19 cellular contexts compared by ENCODE assay signal in genomic region chr1:191851799-191852595, GRCh38.
DNase-seq lines count a peak whose midpoint lies in the region; ATAC-seq and TF ChIP-seq lines count a peak whose summit lies in the region.
"Had no signal": no experiment of that assay in that cellular context is flagged by ENCODE, and none has a peak within 500 bp of the region (broad histone marks: within the 10 kb centered on the region; RNA-seq: fewer than 3 reads in every experiment).

No MANE protein-coding gene starts in this region.

- no peaks in the 10 kb centered on the region for H3K27me3 Mint-ChIP-seq in naive thymus-derived CD4-positive, alpha-beta T cell
- H3K27me3 Mint-ChIP-seq: IgD-negative memory B cell had no signal

- H3K4me3 Mint-ChIP-seq in naive thymus-derived CD4-positive, alpha-beta T cell: no peak overlapping the region
- H3K4me3 Mint-ChIP-seq: IgD-negative memory B cell had no signal

- no peaks in the 10 kb centered on the region for H3K9me3 ChIP-seq in naive thymus-derived CD4-positive, alpha-beta T cell (ENCODE audit: control insufficient read depth in 2 of 3, low read length in 3 of 3)
- H3K9me3 ChIP-seq: BLaER1 treated with 17β-estradiol and CSF1 and Interleukin-3, amounts not matched to agents 10 nM and 100 nM; transverse colon had no signal

- H3K27ac ChIP-seq in naive thymus-derived CD4-positive, alpha-beta T cell (ENCODE audit: low read depth, low read length): no peak overlapping the region
- H3K27ac ChIP-seq: BLaER1 treated with 17β-estradiol and CSF1 and Interleukin-3, amounts not matched to agents 10 nM and 100 nM; transverse colon had no signal

- POLR2A ChIA-PET in naive thymus-derived CD4-positive, alpha-beta T cell (lab: Charles Lee): no interaction called here

- no peaks in the 10 kb centered on the region for H3K27me3 ChIP-seq in naive thymus-derived CD4-positive, alpha-beta T cell (ENCODE audit: control insufficient read depth in 2 of 2, insufficient read depth in 2 of 2, low read length in 2 of 2)
- H3K27me3 ChIP-seq: BLaER1 treated with 17β-estradiol and CSF1 and Interleukin-3, amounts not matched to agents 10 nM and 100 nM; transverse colon had no signal

- CTCF ChIA-PET in naive thymus-derived CD4-positive, alpha-beta T cell (lab: Charles Lee): no interaction called here

- peaks cover 0 to 2% (median 0%) of the 10 kb centered on the region in 7 donors for H3K4me1 Mint-ChIP-seq in naive thymus-derived CD4-positive, alpha-beta T cell
- H3K4me1 Mint-ChIP-seq: IgD-negative memory B cell had no signal

- TF ChIP-seq CTCF in cardiac fibroblast (IDR thresholded peaks at IDR 0.05; ENCODE audit: low read depth, low read length) (no peak), retinal pigment epithelial cell (conservative IDR thresholded peaks at IDR 0.05; ENCODE audit: low read depth, low read length) (no peak)

- DNase-seq in ELR (ENCODE audit: low read depth) (peak; percentile 42), NCI-H748 (lab: John Stamatoyannopoulos, UW; ENCODE audit: unreplicated experiment) (peak; percentile 80), cardiac fibroblast (ENCODE audit: low read depth in 2 of 2) (peak; percentile 9 to 23), retinal pigment epithelial cell (ENCODE audit: low read depth) (peak; percentile 38), NCI-H2029 (lab: John Stamatoyannopoulos, UW) (no peak)
- no peak for DNase-seq in stimulated activated CD4-positive, alpha-beta T cell treated with anti-CD3 and anti-CD28 coated beads, Interleukin-2, amount 100 ng/mL, for 24 hours
- DNase-seq in naive thymus-derived CD4-positive, alpha-beta T cell: no peak
- DNase-seq: activated CD4-positive, CD25-positive, alpha-beta regulatory T cell treated with anti-CD3 and anti-CD28 coated beads, Interleukin-2, amount 50 U/mL, for 72 hours; activated naive CD4-positive, alpha-beta T cell treated with Interleukin-2 at 50 U/mL for 16 hours; effector memory CD4-positive, alpha-beta T cell; NCI-H1105; NCI-H226; SIG-M5; stimulated activated CD4-positive, alpha-beta T cell treated with anti-CD3 and anti-CD28 coated beads, Interleukin-12 subunit alpha, Interleukin-12 subunit beta, amount 100 ng/mL, for 4 hours; stimulated activated naive CD4-positive, alpha-beta T cell; transverse colon had no signal

- H3K36me3 Mint-ChIP-seq in naive thymus-derived CD4-positive, alpha-beta T cell: no peaks in the 10 kb centered on the region
- H3K36me3 Mint-ChIP-seq: IgD-negative memory B cell had no signal

- H3K4me3 ChIP-seq in cardiac fibroblast (replicated peaks in 1 of 2; ENCODE audit: low read depth in 2 of 2, low read length in 2 of 2): no peak overlapping the region
- H3K4me3 ChIP-seq in retinal pigment epithelial cell (ENCODE audit: low read length): no peak overlapping the region
- H3K4me3 ChIP-seq in naive thymus-derived CD4-positive, alpha-beta T cell (ENCODE audit: low read length): no peak overlapping the region
- H3K4me3 ChIP-seq: BLaER1 treated with 17β-estradiol and CSF1 and Interleukin-3, amounts not matched to agents 10 nM and 100 nM; transverse colon had no signal

- H3K27ac Mint-ChIP-seq in naive thymus-derived CD4-positive, alpha-beta T cell: no peak overlapping the region

- no peaks in the 10 kb centered on the region for H3K36me3 ChIP-seq in naive thymus-derived CD4-positive, alpha-beta T cell (ENCODE audit: control insufficient read depth in 2 of 3, insufficient read depth in 3 of 3, low read length in 3 of 3)
- H3K36me3 ChIP-seq: BLaER1 treated with 17β-estradiol and CSF1 and Interleukin-3, amounts not matched to agents 10 nM and 100 nM; transverse colon had no signal

- intact Hi-C loops in naive thymus-derived CD4-positive, alpha-beta T cell (cut with micrococcal nuclease): no loop called here

- no peak for ATAC-seq in naive thymus-derived CD4-positive, alpha-beta T cell
- ATAC-seq in HG03469 (IDR thresholded peaks at IDR 0.05; ENCODE audit: unreplicated experiment): no peak

- peaks cover 0 to 5% (median 2%) of the 10 kb centered on the region in 11 donors for H3K9me3 Mint-ChIP-seq in naive thymus-derived CD4-positive, alpha-beta T cell

- no peaks in the 10 kb centered on the region for H3K4me1 ChIP-seq in naive thymus-derived CD4-positive, alpha-beta T cell (ENCODE audit: control insufficient read depth in 2 of 2, insufficient read depth in 2 of 2, low read length in 2 of 2)
- H3K4me1 ChIP-seq: BLaER1 treated with 17β-estradiol and CSF1 and Interleukin-3, amounts not matched to agents 10 nM and 100 nM; transverse colon had no signal

Comparison
In these comparisons a context has a peak if more than half of its experiments do, and no peak if none do; other contexts are left out.
1. DNase-seq: peak in ELR (single experiment), NCI-H748 (single experiment), cardiac fibroblast (2 of 2) and retinal pigment epithelial cell (single experiment); none in stimulated activated CD4-positive, alpha-beta T cell treated with anti-CD3 and anti-CD28 coated beads, Interleukin-2, amount 100 ng/mL, for 24 hours (0 of 2), naive thymus-derived CD4-positive, alpha-beta T cell (0 of 9) and NCI-H2029 (single experiment).